ENCODE assay signal across 15 cellular contexts in genomic region chr3:56748663-56749231, GRCh38. TPM values are rescaled to one million over a fixed set of nuclear protein-coding genes. Genes with fewer than 3 reads are reported as not detected.
DNase-seq lines count a peak whose midpoint lies in the region; ATAC-seq and TF ChIP-seq lines count a peak whose summit lies in the region.
"Had no signal": no experiment of that assay in that cellular context is flagged by ENCODE, and none has a peak within 500 bp of the region (broad histone marks: within the 10 kb centered on the region; RNA-seq: fewer than 3 reads in every experiment).

No MANE protein-coding gene starts in this region.

- H3K4me1 ChIP-seq in aorta (ENCODE audit: control insufficient read depth in 1 of 2, insufficient read depth in 2 of 2, low read length in 2 of 2): no peaks in the 10 kb centered on the region
- H3K4me1 ChIP-seq: prostate gland had no signal

- intact Hi-C loops in left cardiac atrium (cut with DNase I): no loop called here
- intact Hi-C loops in aorta (cut with DNase I): no loop called here

- TF ChIP-seq CTCF in nephron progenitor cell (IDR thresholded peaks at IDR 0.05): no peak

- H3K4me1 Mint-ChIP-seq in stimulated activated naive CD8-positive, alpha-beta T cell treated with anti-CD3 and anti-CD28 coated beads, Interleukin-15, Interleukin-2, amounts not matched to agents 100 ng/mL and 50 ng/mL, for 24 hours (ENCODE audit: low read depth): peaks cover 48% of the 10 kb centered on the region
- H3K4me1 Mint-ChIP-seq in stimulated activated naive CD8-positive, alpha-beta T cell treated with anti-CD3 and anti-CD28 coated beads, Interleukin-15, amount 100 ng/mL, for 72 hours: peaks cover 75% of the 10 kb centered on the region
- peaks cover 77% of the 10 kb centered on the region for H3K4me1 Mint-ChIP-seq in nephron progenitor cell
- H3K4me1 Mint-ChIP-seq in activated CD4-positive, alpha-beta T cell treated with anti-CD3 and anti-CD28 coated beads, Interleukin-2, amount 10 ng/mL, durations not matched to agents 7 days and 5 days: peaks cover 51% of the 10 kb centered on the region

- no peaks in the 10 kb centered on the region for H3K9me3 ChIP-seq in aorta (ENCODE audit: control insufficient read depth, low read length)
- H3K9me3 ChIP-seq: prostate gland had no signal

- 4 to 9% methylated on average over 8 of the region's 8 CpGs for WGBS in aorta, 2 donors

- H3K27ac ChIP-seq in aorta (ENCODE audit: low read depth in 1 of 2, low read length in 2 of 2): no peak overlapping the region
- H3K27ac ChIP-seq: prostate gland had no signal

- CTCF ChIA-PET in activated CD4-positive, alpha-beta T cell treated with anti-CD3 and anti-CD28 coated beads, Interleukin-2, amount 10 ng/mL, durations not matched to agents 7 days and 5 days (lab: Charles Lee): interaction anchor here (0.6 to 1.4 kb wide), 4 partner anchors 16 to 240 kb away, joined by 3 to 4 read pairs (median 3); partner anchors contain the start of gene ARHGEF3

- no peaks in the 10 kb centered on the region for H3K27me3 ChIP-seq in aorta (ENCODE audit: control insufficient read depth in 1 of 2, insufficient read depth in 2 of 2, low read length in 1 of 2)

- no peak overlapping the region for H3K4me3 ChIP-seq in aorta (ENCODE audit: low read length in 2 of 2)
- H3K4me3 ChIP-seq: prostate gland had no signal

- peaks cover 90% of the 10 kb centered on the region for H3K36me3 Mint-ChIP-seq in stimulated activated naive CD8-positive, alpha-beta T cell treated with anti-CD3 and anti-CD28 coated beads, Interleukin-15, Interleukin-2, amounts not matched to agents 100 ng/mL and 50 ng/mL, for 24 hours (ENCODE audit: low read depth)
- H3K36me3 Mint-ChIP-seq in nephron progenitor cell (ENCODE audit: low read depth): peaks cover 45% of the 10 kb centered on the region
- H3K36me3 Mint-ChIP-seq in activated CD4-positive, alpha-beta T cell treated with anti-CD3 and anti-CD28 coated beads, Interleukin-2, amount 10 ng/mL, durations not matched to agents 7 days and 5 days (ENCODE audit: low read depth): peaks cover 89% of the 10 kb centered on the region

- POLR2A ChIA-PET in activated CD4-positive, alpha-beta T cell treated with anti-CD3 and anti-CD28 coated beads, Interleukin-2, amount 10 ng/mL, durations not matched to agents 7 days and 5 days (lab: Charles Lee): no interaction called here

- H3K27me3 Mint-ChIP-seq in stimulated activated naive CD8-positive, alpha-beta T cell treated with anti-CD3 and anti-CD28 coated beads, Interleukin-15, Interleukin-2, amounts not matched to agents 100 ng/mL and 50 ng/mL, for 24 hours: no peaks in the 10 kb centered on the region
- no peaks in the 10 kb centered on the region for H3K27me3 Mint-ChIP-seq in stimulated activated naive CD8-positive, alpha-beta T cell treated with anti-CD3 and anti-CD28 coated beads, Interleukin-15, amount 100 ng/mL, for 72 hours
- H3K27me3 Mint-ChIP-seq in nephron progenitor cell (ENCODE audit: low read depth, poor library complexity): peaks cover 5% of the 10 kb centered on the region
- no peaks in the 10 kb centered on the region for H3K27me3 Mint-ChIP-seq in activated CD4-positive, alpha-beta T cell treated with anti-CD3 and anti-CD28 coated beads, Interleukin-2, amount 10 ng/mL, durations not matched to agents 7 days and 5 days

- ATAC-seq in stimulated activated naive CD8-positive, alpha-beta T cell treated with anti-CD3 and anti-CD28 coated beads, Interleukin-15, amount 100 ng/mL, for 72 hours: no peak
- ATAC-seq in left cardiac atrium (peak; percentile 46 to 76), aorta (ENCODE audit: low FRiP score) (peak; percentile 84)
- ATAC-seq: left lobe of liver had no signal

- H3K9me3 Mint-ChIP-seq in stimulated activated naive CD8-positive, alpha-beta T cell treated with anti-CD3 and anti-CD28 coated beads, Interleukin-15, Interleukin-2, amounts not matched to agents 100 ng/mL and 50 ng/mL, for 24 hours: no peaks in the 10 kb centered on the region
- no peaks in the 10 kb centered on the region for H3K9me3 Mint-ChIP-seq in stimulated activated naive CD8-positive, alpha-beta T cell treated with anti-CD3 and anti-CD28 coated beads, Interleukin-15, amount 100 ng/mL, for 72 hours
- H3K9me3 Mint-ChIP-seq in nephron progenitor cell: peaks cover 12% of the 10 kb centered on the region
- H3K9me3 Mint-ChIP-seq in activated CD4-positive, alpha-beta T cell treated with anti-CD3 and anti-CD28 coated beads, Interleukin-2, amount 10 ng/mL, durations not matched to agents 7 days and 5 days: peaks cover 5% of the 10 kb centered on the region

- peak overlapping the region; percentile 75 for H3K27ac Mint-ChIP-seq in stimulated activated naive CD8-positive, alpha-beta T cell treated with anti-CD3 and anti-CD28 coated beads, Interleukin-15, Interleukin-2, amounts not matched to agents 100 ng/mL and 50 ng/mL, for 24 hours
- no peak overlapping the region for H3K27ac Mint-ChIP-seq in stimulated activated naive CD8-positive, alpha-beta T cell treated with anti-CD3 and anti-CD28 coated beads, Interleukin-15, amount 100 ng/mL, for 72 hours
- H3K27ac Mint-ChIP-seq in nephron progenitor cell: peak overlapping the region; percentile 93
- no peak overlapping the region for H3K27ac Mint-ChIP-seq in activated CD4-positive, alpha-beta T cell treated with anti-CD3 and anti-CD28 coated beads, Interleukin-2, amount 10 ng/mL, durations not matched to agents 7 days and 5 days
- H3K27ac Mint-ChIP-seq: T-helper 2 cell treated with Interferon-gamma antibody and Interleukin-4, amounts not matched to agents 5 μg/mL and 100 μg/mL, for 36 hours had no signal

- no peak for DNase-seq in stimulated activated naive CD8-positive, alpha-beta T cell treated with anti-CD3 and anti-CD28 coated beads, Interleukin-15, amount 100 ng/mL, for 72 hours
- DNase-seq in left cardiac atrium (no peak), nephron progenitor cell (no peak), aorta (no peak), iPS-NIHi11 (ENCODE audit: low spot score) (no peak), SKM-1 (lab: John Stamatoyannopoulos, UW; ENCODE audit: unreplicated experiment) (no peak)
- DNase-seq in activated CD4-positive, alpha-beta T cell treated with anti-CD3 and anti-CD28 coated beads, Interleukin-2, amount 10 ng/mL, durations not matched to agents 7 days and 5 days: no peak
- DNase-seq: ACHN; activated CD4-positive, CD25-positive, alpha-beta regulatory T cell treated with anti-CD3 and anti-CD28 coated beads, Interleukin-2, amount 50 U/mL, for 72 hours; NK-92 treated with Interleukin-12 subunit alpha and Interleukin-12 subunit beta, amount 100 ng/mL, for 24 hours; stimulated activated naive CD4-positive, alpha-beta T cell treated with Interleukin-2 at 50 U/mL for 16 hours had no signal

- H3K36me3 ChIP-seq in aorta (ENCODE audit: control insufficient read depth in 1 of 2, insufficient read depth in 2 of 2, low read length in 1 of 2): peaks cover 0 to 2% of the 10 kb centered on the region in 2 donors

- H3K4me3 Mint-ChIP-seq in stimulated activated naive CD8-positive, alpha-beta T cell treated with anti-CD3 and anti-CD28 coated beads, Interleukin-15, Interleukin-2, amounts not matched to agents 100 ng/mL and 50 ng/mL, for 24 hours: no peak overlapping the region
- H3K4me3 Mint-ChIP-seq in stimulated activated naive CD8-positive, alpha-beta T cell treated with anti-CD3 and anti-CD28 coated beads, Interleukin-15, amount 100 ng/mL, for 72 hours: no peak overlapping the region
- H3K4me3 Mint-ChIP-seq in nephron progenitor cell: peak overlapping the region; percentile 56
- no peak overlapping the region for H3K4me3 Mint-ChIP-seq in activated CD4-positive, alpha-beta T cell treated with anti-CD3 and anti-CD28 coated beads, Interleukin-2, amount 10 ng/mL, durations not matched to agents 7 days and 5 days
- H3K4me3 Mint-ChIP-seq: T-helper 2 cell treated with Interferon-gamma antibody and Interleukin-4, amounts not matched to agents 5 μg/mL and 100 μg/mL, for 36 hours had no signal

RNA-seq across cellular contexts. Expression of gene ARHGEF3, which starts 53.0 kb away (rescaled TPM):
- total RNA-seq in left cardiac atrium (10 to 100 TPM; 11.9 to 16.8 TPM), aorta (10 to 100 TPM; 17.4 to 41.6 TPM)
- 1 to 10 TPM; 1.6 to 2.5 TPM for polyA plus RNA-seq in aorta
- 100 to 1,000 TPM; 102 to 109 TPM for total RNA-seq in activated CD4-positive, alpha-beta T cell treated with anti-CD3 and anti-CD28 coated beads, Interleukin-2, amount 10 ng/mL, durations not matched to agents 7 days and 5 days

Comparison
In these comparisons a context has a peak if more than half of its experiments do, and no peak if none do; other contexts are left out.
1. H3K27ac Mint-ChIP-seq: peak in stimulated activated naive CD8-positive, alpha-beta T cell treated with anti-CD3 and anti-CD28 coated beads, Interleukin-15, Interleukin-2, amounts not matched to agents 100 ng/mL and 50 ng/mL, for 24 hours (single experiment) and nephron progenitor cell (single experiment); none in stimulated activated naive CD8-positive, alpha-beta T cell treated with anti-CD3 and anti-CD28 coated beads, Interleukin-15, amount 100 ng/mL, for 72 hours (0 of 2) and activated CD4-positive, alpha-beta T cell treated with anti-CD3 and anti-CD28 coated beads, Interleukin-2, amount 10 ng/mL, durations not matched to agents 7 days and 5 days (single experiment).